In the genomic region with DNA sequence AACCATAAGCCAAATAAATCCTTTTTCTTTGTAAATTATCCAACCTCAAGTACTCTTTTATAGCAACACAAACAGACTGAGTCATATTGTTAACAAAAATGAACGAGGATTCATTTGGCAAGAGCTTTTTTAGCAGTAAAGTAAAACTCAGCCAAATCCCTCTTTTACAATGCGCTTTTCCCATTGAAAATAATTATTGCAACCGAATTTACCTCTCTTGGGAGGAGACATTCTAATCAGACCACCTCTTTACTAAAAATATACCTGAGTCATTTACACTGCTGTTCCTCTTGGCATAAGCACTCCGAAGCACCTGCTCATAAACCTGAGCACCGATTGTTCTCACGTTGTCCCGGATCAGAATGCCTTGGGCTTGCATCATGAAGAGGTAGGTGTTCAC, we compare ENCODE assay signal across 14 cellular contexts. TPM values are rescaled to one million over a fixed set of nuclear protein-coding genes. Genes with fewer than 3 reads are reported as not detected.
DNase-seq lines count a peak whose midpoint lies in the region; ATAC-seq and TF ChIP-seq lines count a peak whose summit lies in the region.
"Had no signal": no experiment of that assay in that cellular context is flagged by ENCODE, and none has a peak within 500 bp of the region (broad histone marks: within the 10 kb centered on the region; RNA-seq: fewer than 3 reads in every experiment).

No MANE protein-coding gene starts in this region.

- CTCF ChIA-PET in PC-9 (lab: Charles Lee) = no interaction called here

- no peak overlapping the region for H3K4me2 ChIP-seq in PC-9

- H3K4me1 ChIP-seq in PC-9 (replicated peaks; ENCODE audit: insufficient read depth) (peaks cover 13% of the 10 kb centered on the region; the same call in 1 of the 2 replicates), thoracic aorta (ENCODE audit: control insufficient read depth in 1 of 2, low read depth in 2 of 2) (peaks cover 12 to 30% of the 10 kb centered on the region in 2 donors)

- ATAC-seq in thoracic aorta (ENCODE audit: insufficient number of reproducible peaks, low FRiP score, low read depth) = no peak
- no peak for ATAC-seq in HG03571 (IDR thresholded peaks at IDR 0.05; ENCODE audit: unreplicated experiment)

- peaks cover 98% of the 10 kb centered on the region for H3K79me2 ChIP-seq in PC-9 (ENCODE audit: low read depth)

- H3K27ac ChIP-seq in PC-9 (peak overlapping the region; percentile 39), thoracic aorta (peak overlapping the region in 1 of 2 donors; percentile 50)
- H3K27ac ChIP-seq: 22Rv1, left ventricle myocardium inferior had no signal

- H3K36me3 ChIP-seq in PC-9 (ENCODE audit: low read depth) = peaks cover 75% of the 10 kb centered on the region
- peaks cover 21% of the 10 kb centered on the region for H3K36me3 ChIP-seq in thoracic aorta

- H3K4me3 ChIP-seq in PC-9 (no peak overlapping the region), thoracic aorta (peak overlapping the region; percentile 22)
- H3K4me3 ChIP-seq: left ventricle myocardium inferior had no signal

- no peak overlapping the region for H2AFZ ChIP-seq in PC-9

- H3K9me3 ChIP-seq in PC-9 (ENCODE audit: insufficient read depth, low read depth) (no peaks in the 10 kb centered on the region), thoracic aorta (no peaks in the 10 kb centered on the region)
- H3K9me3 ChIP-seq: left ventricle myocardium inferior had no signal

- TF ChIP-seq CTCF in PC-9 (conservative IDR thresholded peaks at IDR 0.05) (no peak), thoracic aorta (IDR thresholded peaks at IDR 0.05) (no peak), glutamatergic neuron (IDR thresholded peaks at IDR 0.05; ENCODE audit: partially characterized antibody, unreplicated experiment) (no peak)

- H3K9me2 ChIP-seq in PC-9 (ENCODE audit: insufficient read depth) = no peaks in the 10 kb centered on the region

- peaks cover 5% of the 10 kb centered on the region for H3K27me3 Mint-ChIP-seq in glutamatergic neuron (ENCODE audit: unreplicated experiment)

- H3K27me3 ChIP-seq in PC-9 (ENCODE audit: insufficient read depth, low read depth) (no peaks in the 10 kb centered on the region), thoracic aorta (replicated peaks; ENCODE audit: insufficient read depth) (no peaks in the 10 kb centered on the region)

- no peak overlapping the region for H3K4me3 Mint-ChIP-seq in glutamatergic neuron (ENCODE audit: unreplicated experiment)

- H4K20me1 ChIP-seq in PC-9 (ENCODE audit: insufficient read depth) = peaks cover 57% of the 10 kb centered on the region

- DNase-seq in NCI-H2171 treated with DMSO at 0.1 percent for 48 hours (lab: John Stamatoyannopoulos, UW) (peak; percentile 15), NCI-H2171 (lab: John Stamatoyannopoulos, UW) (no peak), PC-9 (no peak), iris pigment epithelial cell (ENCODE audit: low read depth) (peak; percentile 39), thoracic aorta (ENCODE audit: low spot score) (no peak), glutamatergic neuron (no peak), iPS-NIHi7 (ENCODE audit: extremely low spot score) (no peak)
- DNase-seq: activated CD4-positive, alpha-beta T cell treated with anti-CD3 and anti-CD28 coated beads, Interleukin-2, amount 50 U/mL, for 1 hour; activated gamma-delta T cell; central memory CD4-positive, alpha-beta T cell; left ventricle myocardium inferior; stimulated activated CD4-positive, alpha-beta T cell treated with anti-CD3 and anti-CD28 coated beads, Interleukin-4, amount 100 ng/mL, for 24 hours had no signal

- peaks cover 4% of the 10 kb centered on the region for H3K36me3 Mint-ChIP-seq in glutamatergic neuron (ENCODE audit: unreplicated experiment)

- intact Hi-C loops in PC-9 (cut with micrococcal nuclease; ENCODE audit: unreplicated experiment) = no loop called here

- H3K4me1 Mint-ChIP-seq in glutamatergic neuron (ENCODE audit: low read depth, unreplicated experiment) = peaks cover 1% of the 10 kb centered on the region

- H3F3A ChIP-seq in PC-9 (ENCODE audit: insufficient read depth, low read depth) = peaks cover 78% of the 10 kb centered on the region

- H3K9me3 Mint-ChIP-seq in glutamatergic neuron (ENCODE audit: unreplicated experiment) = peaks cover 3% of the 10 kb centered on the region

- POLR2A ChIA-PET in PC-9 (lab: Charles Lee; ENCODE audit: unreplicated experiment) = interaction anchor here (0.6 kb wide), 1 partner anchor 19 kb away, joined by 3 read pairs; no protein-coding TSS in a partner anchor

- H3K27ac Mint-ChIP-seq in glutamatergic neuron (ENCODE audit: unreplicated experiment) = no peak overlapping the region

- BruUV-seq in PC-9 (replicated peaks; lab: Mats Ljungman, UMichigan) = no TSS peak

RNA-seq across cellular contexts. Expression of gene B4GALT5, which starts 57.4 kb away (rescaled TPM):
- total RNA-seq in PC-9 (2021) = 61.7 and 63.1 TPM in 2 replicates
- total RNA-seq in thoracic aorta = 10 to 100 TPM; 15.7 to 45.3 TPM
- 61.3 TPM for total RNA-seq in glutamatergic neuron (ENCODE audit: unreplicated experiment)

Comparison
In these comparisons a context has a peak if more than half of its experiments do, and no peak if none do; other contexts are left out.
1. DNase-seq: peak in NCI-H2171 treated with DMSO at 0.1 percent for 48 hours (single experiment) and iris pigment epithelial cell (single experiment); none in NCI-H2171 (single experiment), PC-9 (0 of 2), thoracic aorta (single experiment), glutamatergic neuron (single experiment) and iPS-NIHi7 (single experiment).